8 cellular contexts compared by ENCODE assay signal in the genomic region with DNA sequence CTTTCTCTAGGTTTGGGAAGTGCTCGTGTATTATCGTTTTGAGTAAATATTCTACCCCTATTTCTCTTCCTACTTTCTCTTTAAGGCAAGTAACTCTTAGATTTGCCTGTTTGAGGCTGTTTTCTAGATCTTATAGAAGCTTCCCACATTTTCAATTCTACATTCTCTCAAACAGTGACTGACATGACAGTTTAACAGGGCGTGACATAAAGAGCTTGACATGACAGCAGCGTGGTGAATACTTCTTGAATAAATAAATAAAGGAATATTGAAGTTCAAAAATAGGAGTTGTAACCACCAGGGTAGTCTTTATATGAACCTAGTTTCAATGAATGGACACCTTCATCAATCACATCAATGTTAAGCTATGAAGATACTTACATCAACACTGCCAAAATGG.
"Had no signal": no experiment of that assay in that cellular context is flagged by ENCODE, and none has a peak within 500 bp of the region (broad histone marks: within the 10 kb centered on the region; RNA-seq: fewer than 3 reads in every experiment).

No MANE protein-coding gene starts in this region.

- H3K27ac ChIP-seq: GM23248 had no signal

- H3K4me3 ChIP-seq: GM23248, GM23338, HAP-1 had no signal

- H3K4me2 ChIP-seq: GM23338 had no signal

- H2AFZ ChIP-seq: GM23248, GM23338 had no signal

- H3K9ac ChIP-seq: GM23248 had no signal

- H3K9me3 ChIP-seq: HAP-1 had no signal

- DNase-seq: GM23248, GOT3, H7, H9, HCEC 1CT, HFFc6 had no signal

- H3K36me3 ChIP-seq: HAP-1 had no signal
